18 cellular contexts compared by ENCODE assay signal in the genomic region with DNA sequence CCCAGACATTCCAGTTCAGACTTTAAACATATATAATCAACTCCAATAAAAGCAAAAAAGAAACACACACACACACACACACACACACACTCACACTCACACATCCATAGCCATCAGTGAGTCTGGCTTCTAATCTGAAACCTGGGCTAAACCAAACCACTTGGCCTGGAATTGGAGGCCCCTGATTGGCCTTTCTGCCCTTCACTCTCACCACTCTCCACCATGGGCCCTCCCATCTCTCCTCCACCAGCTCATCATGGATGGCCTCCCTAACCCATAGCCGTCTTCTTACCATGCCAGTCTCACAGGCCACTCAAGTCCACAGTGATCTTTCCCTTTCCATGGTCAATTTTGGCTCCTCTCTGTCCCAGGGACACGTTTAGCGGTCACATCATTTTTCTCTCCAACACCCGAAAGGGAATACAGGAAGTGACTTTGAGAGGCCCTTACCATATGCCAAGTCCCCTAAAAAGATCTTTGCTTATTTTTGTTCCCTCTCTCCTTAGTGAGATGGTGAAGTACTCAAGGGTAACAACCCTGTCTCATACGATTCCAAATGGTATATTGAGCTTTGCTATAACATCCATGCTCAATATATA.
DNase-seq lines count a peak whose midpoint lies in the region; ATAC-seq and TF ChIP-seq lines count a peak whose summit lies in the region.
"Had no signal": no experiment of that assay in that cellular context is flagged by ENCODE, and none has a peak within 500 bp of the region (broad histone marks: within the 10 kb centered on the region; RNA-seq: fewer than 3 reads in every experiment).

No MANE protein-coding gene starts in this region.

- H3K9me3 Mint-ChIP-seq in activated naive CD4-positive, alpha-beta T cell treated with anti-CD3 and anti-CD28 coated beads for 36 hours, result no peaks in the 10 kb centered on the region
- H3K9me3 Mint-ChIP-seq in T-cell, result no peaks in the 10 kb centered on the region
- H3K9me3 Mint-ChIP-seq: natural killer cell treated with Interleukin-12 subunit alpha and Interleukin-12 subunit beta and Interleukin-15 and Interleukin-18, amount 100 ng/mL, for 72 hours had no signal

- H3K36me3 ChIP-seq in gastroesophageal sphincter (no peaks in the 10 kb centered on the region), stomach (no peaks in the 10 kb centered on the region)
- H3K36me3 ChIP-seq: prostate gland had no signal

- H3K36me3 Mint-ChIP-seq in activated naive CD4-positive, alpha-beta T cell treated with anti-CD3 and anti-CD28 coated beads for 36 hours (ENCODE audit: low read depth), result no peaks in the 10 kb centered on the region
- H3K36me3 Mint-ChIP-seq in T-cell, result peaks cover 12% of the 10 kb centered on the region
- H3K36me3 Mint-ChIP-seq: CD14-positive monocyte; natural killer cell treated with Interleukin-12 subunit alpha and Interleukin-12 subunit beta and Interleukin-15 and Interleukin-18, amount 100 ng/mL, for 72 hours had no signal

- no peak for ATAC-seq in T-cell (replicated peaks in 1 of 4)
- no peak for ATAC-seq in gastroesophageal sphincter
- no peak for ATAC-seq in GM18520 (IDR thresholded peaks at IDR 0.05; ENCODE audit: unreplicated experiment)
- ATAC-seq: A549; activated CD4-positive, CD25-positive, alpha-beta regulatory T cell treated with anti-CD3 and anti-CD28 coated beads, Interleukin-2, amount 50 U/mL, for 24 hours; natural killer cell treated with Interleukin-12 subunit alpha and Interleukin-12 subunit beta and Interleukin-15 and Interleukin-18, amount 100 ng/mL, for 72 hours had no signal

- POLR2A ChIA-PET in T-cell (lab: Charles Lee), result interaction anchor here in 1 of 2 donors (0.6 kb wide), 1 partner anchor 10 kb away, joined by 3 read pairs; no protein-coding TSS in a partner anchor

- H3K4me3 Mint-ChIP-seq in activated naive CD4-positive, alpha-beta T cell treated with anti-CD3 and anti-CD28 coated beads for 36 hours, result no peak overlapping the region
- H3K4me3 Mint-ChIP-seq in T-cell, result no peak overlapping the region
- H3K4me3 Mint-ChIP-seq: CD14-positive monocyte; natural killer cell treated with Interleukin-12 subunit alpha and Interleukin-12 subunit beta and Interleukin-15 and Interleukin-18, amount 100 ng/mL, for 72 hours had no signal

- TF ChIP-seq POLR2A in gastroesophageal sphincter (IDR thresholded peaks at IDR 0.05) (no peak), stomach (IDR thresholded peaks at IDR 0.05) (no peak)

- 66 to 80% methylated on average over 2 to 5 of the region's 5 CpGs for WGBS in gastroesophageal sphincter (ENCODE audit: low coverage in 1 of 2), 2 donors
- 77 to 89% (median 88%) methylated on average over 5 of the region's 5 CpGs for WGBS in stomach, 5 donors

- TF ChIP-seq EP300 in gastroesophageal sphincter (IDR thresholded peaks at IDR 0.05) (no peak), stomach (IDR thresholded peaks at IDR 0.05) (no peak)

- H3K27ac Mint-ChIP-seq in activated naive CD4-positive, alpha-beta T cell treated with anti-CD3 and anti-CD28 coated beads for 36 hours, result peak overlapping the region; percentile 3
- H3K27ac Mint-ChIP-seq in T-cell, result peak overlapping the region; percentile 4 to 14
- H3K27ac Mint-ChIP-seq: natural killer cell treated with Interleukin-12 subunit alpha and Interleukin-12 subunit beta and Interleukin-15 and Interleukin-18, amount 100 ng/mL, for 72 hours had no signal

- H3K4me3 ChIP-seq in gastroesophageal sphincter (no peak overlapping the region), stomach (no peak overlapping the region)
- H3K4me3 ChIP-seq: A549, prostate gland had no signal

- H3K27me3 ChIP-seq in gastroesophageal sphincter (no peaks in the 10 kb centered on the region), stomach (no peaks in the 10 kb centered on the region)

- no peaks in the 10 kb centered on the region for H3K9me3 ChIP-seq in gastroesophageal sphincter
- H3K9me3 ChIP-seq in stomach, result no peaks in the 10 kb centered on the region
- H3K9me3 ChIP-seq: A549, prostate gland had no signal

- DNase-seq in activated naive CD4-positive, alpha-beta T cell treated with anti-CD3 and anti-CD28 coated beads for 36 hours, result no peak
- DNase-seq in activated naive CD4-positive, alpha-beta T cell treated with anti-CD3 and anti-CD28 coated beads, Interleukin-2, amount 50 U/mL, for 16 hours, result no peak
- DNase-seq in T-cell (no peak), stomach (no peak), EL (no peak)
- no peak for DNase-seq in stimulated activated CD4-positive, alpha-beta T cell treated with anti-CD3 and anti-CD28 coated beads, Interleukin-2, amount 100 ng/mL, for 48 hours
- DNase-seq: activated effector memory CD4-positive, alpha-beta T cell treated with anti-CD3 and anti-CD28 coated beads, Interleukin-2, amount 50 U/mL, for 16 hours; cortex of kidney; NCI-H226; SIG-M5; stimulated activated naive CD4-positive, alpha-beta T cell treated with Interleukin-2 at 50 U/mL for 16 hours had no signal

- H3K27me3 Mint-ChIP-seq in activated naive CD4-positive, alpha-beta T cell treated with anti-CD3 and anti-CD28 coated beads for 36 hours (ENCODE audit: low read depth), result no peaks in the 10 kb centered on the region
- H3K27me3 Mint-ChIP-seq in T-cell, result no peaks in the 10 kb centered on the region
- H3K27me3 Mint-ChIP-seq: natural killer cell treated with Interleukin-12 subunit alpha and Interleukin-12 subunit beta and Interleukin-15 and Interleukin-18, amount 100 ng/mL, for 72 hours had no signal

- intact Hi-C loops in activated naive CD4-positive, alpha-beta T cell treated with anti-CD3 and anti-CD28 coated beads for 36 hours (cut with micrococcal nuclease), result no loop called here
- intact Hi-C loops in stomach (cut with DNase I; ENCODE audit: low total_unique reads), result loop anchor here (5.0 kb wide), 1 partner anchor 606 kb away; no protein-coding TSS in a partner anchor

- H3K27ac ChIP-seq in gastroesophageal sphincter (peak overlapping the region; percentile 5 to 76 (median 64)), stomach (peak overlapping the region in 3 of 5 donors; percentile 52 to 65 (median 63))
- H3K27ac ChIP-seq: A549 had no signal

- TF ChIP-seq CTCF in gastroesophageal sphincter (IDR thresholded peaks at IDR 0.05), result no peak
- TF ChIP-seq CTCF in stomach (IDR thresholded peaks at IDR 0.05), result no peak

- H3K4me1 ChIP-seq in gastroesophageal sphincter, result peaks cover 7 to 56% (median 7%) of the 10 kb centered on the region in 3 donors
- H3K4me1 ChIP-seq in stomach, result peaks cover 5 to 47% (median 16%) of the 10 kb centered on the region in 4 donors
- H3K4me1 ChIP-seq: A549, prostate gland had no signal

- peaks cover 40% of the 10 kb centered on the region for H3K4me1 Mint-ChIP-seq in activated naive CD4-positive, alpha-beta T cell treated with anti-CD3 and anti-CD28 coated beads for 36 hours (ENCODE audit: low read depth)
- peaks cover 51 to 60% (median 53%) of the 10 kb centered on the region in 3 donors for H3K4me1 Mint-ChIP-seq in T-cell

- CTCF ChIA-PET in activated naive CD4-positive, alpha-beta T cell treated with anti-CD3 and anti-CD28 coated beads for 36 hours (lab: Charles Lee), result interaction anchor here (0.6 to 12.5 kb wide), 12 partner anchors 16 to 607 kb away, joined by 3 to 281 read pairs (median 4); no protein-coding TSS in a partner anchor
- CTCF ChIA-PET in T-cell (lab: Charles Lee), result interaction anchor here (0.6 to 9.0 kb wide), 8 partner anchors 8 to 640 kb away, joined by 3 to 179 read pairs (median 6); a partner anchor contains a TSS
